ENCODE assay signal across 27 cellular contexts in the genomic region with DNA sequence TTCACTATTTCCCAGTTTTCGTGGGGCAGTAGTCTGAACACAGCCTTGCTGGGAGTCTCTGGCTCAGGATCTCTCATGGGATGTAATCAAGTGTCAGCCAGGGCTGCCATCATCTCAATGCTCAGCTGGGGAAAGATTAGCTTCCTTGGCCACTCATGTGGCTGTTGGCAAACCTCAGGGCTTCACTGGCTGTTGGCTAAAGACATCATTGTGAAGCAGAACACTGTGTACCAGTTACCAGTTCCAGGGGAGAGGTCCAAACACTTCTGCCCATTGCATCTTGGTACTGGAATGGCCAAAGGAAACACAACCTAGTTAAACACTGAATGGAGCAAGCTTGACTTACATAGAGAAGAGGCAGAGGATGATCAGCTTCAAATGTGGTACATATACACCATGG. TPM values are rescaled to one million over a fixed set of nuclear protein-coding genes. Genes with fewer than 3 reads are reported as not detected.
"Had no signal": no experiment of that assay in that cellular context is flagged by ENCODE, and none has a peak within 500 bp of the region (broad histone marks: within the 10 kb centered on the region; RNA-seq: fewer than 3 reads in every experiment).

No MANE protein-coding gene starts in this region.

- H3K4me1 ChIP-seq: esophagus muscularis mucosa, left lung, spleen, transverse colon had no signal

- H3K36me3 ChIP-seq: esophagus muscularis mucosa, left lung, neutrophil, ovary, spleen, transverse colon had no signal

- H3K4me3 ChIP-seq: coronary artery, esophagus muscularis mucosa, hepatocyte, left lung, ovary, spleen, transverse colon had no signal

- H3K9me3 ChIP-seq: left lung, neutrophil, ovary, transverse colon had no signal

- ATAC-seq: activated naive CD4-positive, alpha-beta T cell treated with anti-CD3 and anti-CD28 coated beads, Interleukin-2, amount 50 U/mL, for 72 hours; activated T-helper 17 cell treated with anti-CD3 and anti-CD28 coated beads, Interleukin-2, amount 50 U/mL, for 72 hours; left lung; stimulated activated naive CD8-positive, alpha-beta T cell treated with anti-CD3 and anti-CD28 coated beads, Interleukin-15, Interleukin-2, amounts not matched to agents 100 U/mL and 50 U/mL, for 24 hours; WTC11 had no signal

- H3K27me3 ChIP-seq: hepatocyte, neutrophil, ovary had no signal

- H3K27ac ChIP-seq: coronary artery, esophagus muscularis mucosa, hepatocyte, left lung, neutrophil, ovary, spleen, transverse colon had no signal

- DNase-seq: activated CD4-positive, alpha-beta T cell treated with anti-CD3 and anti-CD28 coated beads, Interleukin-2, amount 50 U/mL, for 4 hours; activated CD8-positive, alpha-beta memory T cell treated with anti-CD3 and anti-CD28 coated beads for 24 hours; activated CD8-positive, alpha-beta memory T cell treated with anti-CD3 and anti-CD28 coated beads, Interleukin-2, amount 50 U/mL, for 4 hours; activated T-cell treated with anti-CD3 and anti-CD28 coated beads, Interleukin-2, amount 50 U/mL, for 24 hours; cerebellar nuclear complex; immature natural killer cell; left lung; ovary; spleen; stimulated activated CD4-positive, alpha-beta T cell treated with anti-CD3 and anti-CD28 coated beads, Interleukin-4, amount 100 ng/mL, for 1 hour; stimulated activated naive CD8-positive, alpha-beta T cell treated with anti-CD3 and anti-CD28 coated beads, Interleukin-15, Interleukin-2, amounts not matched to agents 100 U/mL and 50 U/mL, for 24 hours; T-helper 9 cell; transverse colon had no signal

RNA-seq across cellular contexts. Expression of a gene that starts 33.7 kb away (rescaled TPM):
- total RNA-seq: activated naive CD4-positive, alpha-beta T cell treated with anti-CD3 and anti-CD28 coated beads, Interleukin-2, amount 50 U/mL, for 72 hours; activated T-helper 17 cell treated with anti-CD3 and anti-CD28 coated beads, Interleukin-2, amount 50 U/mL, for 72 hours; astrocyte; bronchial epithelial cell; esophagus muscularis mucosa; kidney epithelial cell; left lung; mononuclear cell; myocyte; ovary; subcutaneous adipose tissue; T-helper 1 cell treated with Interleukin-12 subunit alpha and Interleukin-12 subunit beta and Interleukin-4 antibody, amounts not matched to agents 30 ng/mL and 1 ng/mL, for 36 hours; transverse colon had no signal
- polyA plus RNA-seq: hepatocyte, immature natural killer cell had no signal

RNA-seq across cellular contexts. Expression of a gene that starts 38.3 kb away (rescaled TPM):
- total RNA-seq: activated naive CD4-positive, alpha-beta T cell treated with anti-CD3 and anti-CD28 coated beads, Interleukin-2, amount 50 U/mL, for 72 hours; activated T-helper 17 cell treated with anti-CD3 and anti-CD28 coated beads, Interleukin-2, amount 50 U/mL, for 72 hours; bronchial epithelial cell; esophagus muscularis mucosa; kidney epithelial cell; left lung; mononuclear cell; myocyte; ovary; spleen; T-helper 1 cell treated with Interleukin-12 subunit alpha and Interleukin-12 subunit beta and Interleukin-4 antibody, amounts not matched to agents 30 ng/mL and 1 ng/mL, for 36 hours; transverse colon had no signal
- polyA plus RNA-seq: hepatocyte, immature natural killer cell, ovary, spleen had no signal

RNA-seq across cellular contexts. Expression of a gene that starts 59.6 kb away (rescaled TPM):
- total RNA-seq: myocyte had no signal
